ENCODE assay signal across 22 cellular contexts in the genomic region with DNA sequence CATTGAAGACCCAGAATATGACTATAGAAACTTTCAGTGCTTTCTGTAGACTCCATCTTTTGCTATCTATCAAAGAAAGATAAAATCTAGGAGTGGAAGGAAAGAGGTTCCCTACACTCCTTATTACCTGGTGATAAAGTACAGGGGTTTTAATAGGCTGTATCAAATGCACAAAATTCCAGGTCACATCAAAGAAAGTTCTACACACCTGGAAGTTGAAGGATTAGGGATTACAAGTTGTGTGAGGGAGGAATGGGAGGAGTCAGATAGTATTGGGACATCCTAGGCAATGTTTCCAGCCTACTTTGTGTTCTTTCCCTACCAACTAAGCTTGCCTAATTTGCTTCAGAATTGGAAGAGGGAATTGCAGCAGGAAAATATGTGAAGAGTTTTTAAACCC. TPM values are rescaled to one million over a fixed set of nuclear protein-coding genes. Genes with fewer than 3 reads are reported as not detected.
DNase-seq lines count a peak whose midpoint lies in the region; ATAC-seq, FAIRE-seq and TF ChIP-seq lines count a peak whose summit lies in the region.
"Had no signal": no experiment of that assay in that cellular context is flagged by ENCODE, and none has a peak within 500 bp of the region (broad histone marks: within the 10 kb centered on the region; RNA-seq: fewer than 3 reads in every experiment).

Gene LIPM (plus strand): TSS at position 301 of the 400 bp plus-strand sequence. CDS start 167 bp downstream, outside the sequence.

- no peak within 1 kb of the TSS for H3K56ac ChIP-seq in H9 (ENCODE audit: insufficient read length, low read depth, low read length)

- H2BK120ac ChIP-seq in H9 (ENCODE audit: low read depth, low read length, poor library complexity, severe bottlenecking), result no peak within 1 kb of the TSS

- H3K79me1 ChIP-seq in H9 (ENCODE audit: insufficient read depth, low read depth, low read length, poor library complexity, severe bottlenecking), result no peaks in the 10 kb centered on the region

- intact Hi-C loops in lower leg skin (cut with DNase I; ENCODE audit: low total_unique reads), result no loop called here

- H3T11ph ChIP-seq in H9 (ENCODE audit: low read length), result no peak within 1 kb of the TSS

- ATAC-seq in stimulated activated effector memory CD8-positive, alpha-beta T cell treated with anti-CD3 and anti-CD28 coated beads, Interleukin-12 subunit alpha, Interleukin-12 subunit beta, amount 100 ng/mL, for 72 hours, result no peak
- ATAC-seq: HCT116 had no signal

- no peak within 1 kb of the TSS for H2BK15ac ChIP-seq in H9 (ENCODE audit: low read depth, low read length)

- no peak within 1 kb of the TSS for H2AFZ ChIP-seq in H9 (ENCODE audit: low read length)
- H2AFZ ChIP-seq: GM23248 had no signal

- H3K4me2 ChIP-seq in H9 (ENCODE audit: insufficient read depth, insufficient read length, low read length), result no peak within 1 kb of the TSS
- H3K4me2 ChIP-seq: BLaER1 treated with 17β-estradiol and CSF1 and Interleukin-3, amounts not matched to agents 10 nM and 100 nM had no signal

- H3K4ac ChIP-seq in H9 (ENCODE audit: low read depth, low read length), result no peak within 1 kb of the TSS

- H3K4me1 ChIP-seq in H9 (ENCODE audit: insufficient read depth, low read length), result 0 out of 2 replicates have a peak, but pooled peaks cover 2% of the 10 kb centered on the region
- H3K4me1 ChIP-seq: BLaER1 treated with 17β-estradiol and CSF1 and Interleukin-3, amounts not matched to agents 10 nM and 100 nM had no signal

- H3K27ac ChIP-seq in H9 (ENCODE audit: insufficient read length, low read depth, low read length), result no peak within 1 kb of the TSS
- H3K27ac ChIP-seq: BLaER1 treated with 17β-estradiol and CSF1 and Interleukin-3, amounts not matched to agents 10 nM and 100 nM; GM23248 had no signal

- H3K4me3 ChIP-seq in epithelial cell of esophagus (ENCODE audit: low read length) (no peak within 1 kb of the TSS), lower leg skin (ENCODE audit: low read depth, poor library complexity, severe bottlenecking) (no peak within 1 kb of the TSS)
- H3K4me3 ChIP-seq: BLaER1 treated with 17β-estradiol and CSF1 and Interleukin-3, amounts not matched to agents 10 nM and 100 nM; GM23248 had no signal

- no peak within 1 kb of the TSS for H4K8ac ChIP-seq in H9 (replicated peaks; ENCODE audit: insufficient read length, low read depth, low read length)

- no peak within 1 kb of the TSS for H4K91ac ChIP-seq in H9 (ENCODE audit: insufficient read length, low read depth, low read length)

- H3K9me3 Mint-ChIP-seq in stimulated activated effector memory CD8-positive, alpha-beta T cell treated with anti-CD3 and anti-CD28 coated beads, Interleukin-12 subunit alpha, Interleukin-12 subunit beta, amount 100 ng/mL, for 72 hours, result no peaks in the 10 kb centered on the region
- no peaks in the 10 kb centered on the region for H3K9me3 Mint-ChIP-seq in H9
- H3K9me3 Mint-ChIP-seq: CD4-positive, CD25-positive, alpha-beta regulatory T cell; CD8-positive, alpha-beta memory T cell; HFFc6 had no signal

- FAIRE-seq in D721Med (lab: Jason Lieb, UNC), result no peak
- FAIRE-seq: G401.6, H54 had no signal

- H3K27me3 ChIP-seq in H9 (ENCODE audit: insufficient read depth, low read length), result no peaks in the 10 kb centered on the region
- H3K27me3 ChIP-seq: BLaER1 treated with 17β-estradiol and CSF1 and Interleukin-3, amounts not matched to agents 10 nM and 100 nM had no signal

- H3K36me3 Mint-ChIP-seq in stimulated activated effector memory CD8-positive, alpha-beta T cell treated with anti-CD3 and anti-CD28 coated beads, Interleukin-12 subunit alpha, Interleukin-12 subunit beta, amount 100 ng/mL, for 72 hours, result no peaks in the 10 kb centered on the region
- H3K36me3 Mint-ChIP-seq in H9 (ENCODE audit: insufficient read depth in 1 of 3, low read depth in 3 of 3), result no peaks in the 10 kb centered on the region
- H3K36me3 Mint-ChIP-seq: CD4-positive, CD25-positive, alpha-beta regulatory T cell had no signal

- H3K9me3 ChIP-seq in H9 (ENCODE audit: control insufficient read depth, low read depth, low read length), result no peaks in the 10 kb centered on the region
- H3K9me3 ChIP-seq: BLaER1 treated with 17β-estradiol and CSF1 and Interleukin-3, amounts not matched to agents 10 nM and 100 nM had no signal

- no peak within 1 kb of the TSS for H3K18ac ChIP-seq in H9 (ENCODE audit: insufficient read length, low read depth, low read length)

- no peak for TF ChIP-seq POLR2A in lower leg skin (IDR thresholded peaks at IDR 0.05)

- no peak within 1 kb of the TSS for H2BK12ac ChIP-seq in H9 (ENCODE audit: insufficient read length, low read depth, low read length)

- no peak within 1 kb of the TSS for H2BK5ac ChIP-seq in H9 (ENCODE audit: insufficient read length, low read length)

- no peak within 1 kb of the TSS for H3K23ac ChIP-seq in H9 (ENCODE audit: insufficient read length, low read depth, low read length)

- no peak within 1 kb of the TSS for H3K14ac ChIP-seq in H9 (ENCODE audit: insufficient read depth, low read length)

- H4K5ac ChIP-seq in H9 (ENCODE audit: insufficient read length, low read depth, low read length), result no peak within 1 kb of the TSS

- TF ChIP-seq CTCF in epithelial cell of esophagus (IDR thresholded peaks at IDR 0.05; ENCODE audit: insufficient read depth, low read depth, low read length, missing control alignments) (no peak), lower leg skin (IDR thresholded peaks at IDR 0.05) (no peak), D721Med (IDR thresholded peaks at IDR 0.05; ENCODE audit: insufficient read depth, missing control alignments) (no peak), H9 (conservative IDR thresholded peaks at IDR 0.05) (no peak)

- H3K27me3 Mint-ChIP-seq in H9 (ENCODE audit: low read depth), result peaks cover 7% of the 10 kb centered on the region
- H3K27me3 Mint-ChIP-seq: CD8-positive, alpha-beta memory T cell had no signal

- H2AK5ac ChIP-seq in H9 (ENCODE audit: insufficient read length, low read length), result no peak within 1 kb of the TSS

- DNase-seq in GM03348 (ENCODE audit: low spot score) (peak; percentile 7), epithelial cell of esophagus (ENCODE audit: low read depth) (peak; percentile 8), lower leg skin (ENCODE audit: low spot score in 2 of 2) (no peak), D721Med (ENCODE audit: insufficient read length, low spot score) (no peak), NCI-H2196 (lab: John Stamatoyannopoulos, UW; ENCODE audit: unreplicated experiment) (no peak), HPDE6-E6E7 (ENCODE audit: extremely low spot score) (no peak), H9 (no peak)
- DNase-seq in stimulated activated effector memory CD8-positive, alpha-beta T cell treated with anti-CD3 and anti-CD28 coated beads, Interleukin-12 subunit alpha, Interleukin-12 subunit beta, amount 100 ng/mL, for 72 hours (ENCODE audit: low spot score in 2 of 2), result no peak
- DNase-seq: 8988T; CD4-positive, CD25-positive, alpha-beta regulatory T cell; CD8-positive, alpha-beta memory T cell; COR-L47; GM23248; HFFc6; KG1 had no signal

- H3K4me3 Mint-ChIP-seq in stimulated activated effector memory CD8-positive, alpha-beta T cell treated with anti-CD3 and anti-CD28 coated beads, Interleukin-12 subunit alpha, Interleukin-12 subunit beta, amount 100 ng/mL, for 72 hours, result no peak within 1 kb of the TSS
- no peak within 1 kb of the TSS for H3K4me3 Mint-ChIP-seq in H9
- H3K4me3 Mint-ChIP-seq: B cell; CD4-positive, CD25-positive, alpha-beta regulatory T cell; CD8-positive, alpha-beta memory T cell; HFFc6 had no signal

- H3K23me2 ChIP-seq in H9 (ENCODE audit: insufficient read length, low read depth, low read length, poor library complexity, severe bottlenecking), result no peaks in the 10 kb centered on the region

- H2BK20ac ChIP-seq in H9 (ENCODE audit: low read depth, low read length, poor library complexity, severe bottlenecking), result no peak within 1 kb of the TSS

- H3K27ac Mint-ChIP-seq in stimulated activated effector memory CD8-positive, alpha-beta T cell treated with anti-CD3 and anti-CD28 coated beads, Interleukin-12 subunit alpha, Interleukin-12 subunit beta, amount 100 ng/mL, for 72 hours, result peak within 1 kb of the TSS; percentile 26
- 0 out of 7 replicates have a peak within 1 kb of the TSS, but pooled peaks of 1 of the 3 experiments have one; percentile 55 for H3K27ac Mint-ChIP-seq in H9
- H3K27ac Mint-ChIP-seq: B cell; CD4-positive, CD25-positive, alpha-beta regulatory T cell; CD8-positive, alpha-beta memory T cell; HFFc6 had no signal

- no peak within 1 kb of the TSS for H3K9ac ChIP-seq in H9 (ENCODE audit: extremely low read depth, insufficient read length, low read length)
- H3K9ac ChIP-seq: BLaER1 treated with 17β-estradiol and CSF1 and Interleukin-3, amounts not matched to agents 10 nM and 100 nM; GM23248 had no signal

- no peaks in the 10 kb centered on the region for H3K79me2 ChIP-seq in H9 (ENCODE audit: insufficient read depth, low read length)

- no peaks in the 10 kb centered on the region for H3K4me1 Mint-ChIP-seq in stimulated activated effector memory CD8-positive, alpha-beta T cell treated with anti-CD3 and anti-CD28 coated beads, Interleukin-12 subunit alpha, Interleukin-12 subunit beta, amount 100 ng/mL, for 72 hours
- peaks cover 8 to 14% of the 10 kb centered on the region in 2 experiments for H3K4me1 Mint-ChIP-seq in H9
- H3K4me1 Mint-ChIP-seq: B cell had no signal

- H4K20me1 ChIP-seq in H9 (ENCODE audit: control insufficient read depth, insufficient read depth, insufficient read length), result no peaks in the 10 kb centered on the region
- H4K20me1 ChIP-seq: BLaER1 treated with 17β-estradiol and CSF1 and Interleukin-3, amounts not matched to agents 10 nM and 100 nM had no signal

RNA-seq across cellular contexts. Expression of gene LIPM, which starts in this region (rescaled TPM):
- total RNA-seq in lower leg skin (10 to 100 TPM; 30.4 to 56.7 (median 36.1) TPM), H9 (2021) (not detected in 2 replicates)
- total RNA-seq: A673; B cell; CD4-positive, CD25-positive, alpha-beta regulatory T cell; CD8-positive, alpha-beta memory T cell; GM23248; HFFc6; HT-29 had no signal

Comparison
In these comparisons a context has a peak if more than half of its experiments do, and no peak if none do; other contexts are left out.
1. RNA of gene LIPM (total RNA-seq): 30.4 to 56.7 TPM in lower leg skin; not detected in H9; every median in the first group is over 10 times any median in the second.
2. DNase-seq: peak in GM03348 (single experiment) and epithelial cell of esophagus (single experiment); none in lower leg skin (0 of 2), stimulated activated effector memory CD8-positive, alpha-beta T cell treated with anti-CD3 and anti-CD28 coated beads, Interleukin-12 subunit alpha, Interleukin-12 subunit beta, amount 100 ng/mL, for 72 hours (0 of 2), D721Med (single experiment), NCI-H2196 (single experiment), HPDE6-E6E7 (single experiment) and H9 (single experiment).